1 cellular context compared by ENCODE assay signal in the genomic region with DNA sequence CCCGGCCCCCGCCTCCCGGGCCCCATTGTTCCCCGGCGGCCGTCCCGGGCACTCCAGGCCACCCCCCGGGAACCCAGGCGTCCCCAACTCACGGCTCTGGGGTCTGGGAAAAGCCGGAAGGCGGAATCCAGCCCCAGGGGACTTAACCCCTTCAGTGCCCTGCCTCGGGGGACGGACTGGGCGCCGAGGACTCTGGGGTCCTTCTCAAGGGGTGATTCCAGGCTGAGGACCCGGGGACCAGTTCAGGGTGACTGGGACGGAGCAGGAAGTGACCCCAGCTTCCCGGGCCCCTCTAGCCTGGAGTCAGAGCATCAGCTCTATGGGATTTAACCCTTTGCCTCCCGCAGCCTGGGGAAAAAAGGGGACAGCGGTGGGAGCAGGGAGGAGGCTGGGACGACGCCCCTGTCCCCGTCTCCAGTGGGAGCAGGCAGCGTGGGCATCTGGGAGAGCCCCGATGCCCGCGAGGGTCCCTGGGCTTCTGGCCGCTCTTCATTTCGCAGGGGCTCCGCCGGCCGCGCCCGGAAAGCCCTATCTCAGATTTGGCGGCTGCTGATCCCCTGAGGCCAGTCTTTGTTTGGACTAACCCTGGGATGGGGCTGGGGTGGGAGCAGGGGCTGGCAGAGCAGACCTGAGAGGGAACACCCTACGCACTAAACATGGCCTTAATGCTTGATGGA.
TF ChIP-seq lines count a peak whose summit lies in the region.

Gene ZNF629, minus strand, starts transcription at position 270 of the 677 bp plus-strand sequence. CDS start 2,723 bp downstream, outside the sequence.

TF ChIP-seq in HepG2, 621 proteins besides CTCF, POLR2A, EP300 and RAD21 (continued from another document and continues in another):
- TF ChIP-seq SKIL (CRISPR knock-in tag; IDR thresholded peaks at IDR 0.05; ENCODE audit: borderline replicate concordance) (peak; percentile 52; the same call in 1 of the 2 replicates), SALL1 (CRISPR knock-in tag; IDR thresholded peaks at IDR 0.05) (peak; percentile 80), NR0B2 (CRISPR knock-in tag; IDR thresholded peaks at IDR 0.05) (no peak; the same call in 1 of the 2 replicates), ZNF44 (CRISPR knock-in tag; IDR thresholded peaks at IDR 0.05) (no peak), SRF (IDR thresholded peaks at IDR 0.05; ENCODE audit: low read depth, low read length) (no peak), RXRB (CRISPR knock-in tag; IDR thresholded peaks at IDR 0.05; ENCODE audit: borderline replicate concordance) (peak; percentile 61), LCORL (IDR thresholded peaks at IDR 0.05) (no peak), LCORL (CRISPR knock-in tag; IDR thresholded peaks at IDR 0.05) (peak; percentile 95), ZNF207 (IDR thresholded peaks at IDR 0.05; ENCODE audit: borderline replicate concordance) (no peak), REXO4 (CRISPR knock-in tag; IDR thresholded peaks at IDR 0.05; ENCODE audit: borderline replicate concordance) (no peak), ZNF879 (CRISPR knock-in tag; IDR thresholded peaks at IDR 0.05) (no peak), AGO1 (IDR thresholded peaks at IDR 0.05; ENCODE audit: low read depth, low read length, poor library complexity, severe bottlenecking) (peak; percentile 79), ZNF552 (CRISPR knock-in tag; IDR thresholded peaks at IDR 0.05; ENCODE audit: borderline replicate concordance) (no peak; the same call in 1 of the 2 replicates), ZNF12 (CRISPR knock-in tag; IDR thresholded peaks at IDR 0.05) (no peak), HOXA7 (CRISPR knock-in tag; IDR thresholded peaks at IDR 0.05) (0 out of 2 replicates have a peak, but pooled peaks have one; percentile 77), GMEB2 (CRISPR knock-in tag; IDR thresholded peaks at IDR 0.05; ENCODE audit: low read depth) (no peak), DMAP1 (CRISPR knock-in tag; IDR thresholded peaks at IDR 0.05) (peak; percentile 74), GRHL1 (CRISPR knock-in tag; conservative IDR thresholded peaks at IDR 0.05) (no peak), ZNF841 (CRISPR knock-in tag; IDR thresholded peaks at IDR 0.05; ENCODE audit: borderline replicate concordance) (peak; percentile 83; the same call in 1 of the 2 replicates), CBFB (CRISPR knock-in tag; IDR thresholded peaks at IDR 0.05) (peak; percentile 78), PAXIP1 (CRISPR knock-in tag; conservative IDR thresholded peaks at IDR 0.05) (peak; percentile 36; the same call in 1 of the 2 replicates), ATRX (CRISPR knock-in tag; IDR thresholded peaks at IDR 0.05; ENCODE audit: borderline replicate concordance) (no peak), ZNF496 (CRISPR knock-in tag; IDR thresholded peaks at IDR 0.05; ENCODE audit: insufficient replicate concordance) (no peak), RFX1 (IDR thresholded peaks at IDR 0.05) (no peak), KDM6A (CRISPR knock-in tag; IDR thresholded peaks at IDR 0.05; ENCODE audit: low read depth) (no peak), RBM22 (optimal IDR thresholded peaks at IDR 0.05; ENCODE audit: low read length) (no peak), ZBTB20 (CRISPR knock-in tag; IDR thresholded peaks at IDR 0.05; ENCODE audit: borderline replicate concordance, low read depth) (peak; percentile 70; the same call in 1 of the 2 replicates)
- TF ChIP-seq, protein P1, sequence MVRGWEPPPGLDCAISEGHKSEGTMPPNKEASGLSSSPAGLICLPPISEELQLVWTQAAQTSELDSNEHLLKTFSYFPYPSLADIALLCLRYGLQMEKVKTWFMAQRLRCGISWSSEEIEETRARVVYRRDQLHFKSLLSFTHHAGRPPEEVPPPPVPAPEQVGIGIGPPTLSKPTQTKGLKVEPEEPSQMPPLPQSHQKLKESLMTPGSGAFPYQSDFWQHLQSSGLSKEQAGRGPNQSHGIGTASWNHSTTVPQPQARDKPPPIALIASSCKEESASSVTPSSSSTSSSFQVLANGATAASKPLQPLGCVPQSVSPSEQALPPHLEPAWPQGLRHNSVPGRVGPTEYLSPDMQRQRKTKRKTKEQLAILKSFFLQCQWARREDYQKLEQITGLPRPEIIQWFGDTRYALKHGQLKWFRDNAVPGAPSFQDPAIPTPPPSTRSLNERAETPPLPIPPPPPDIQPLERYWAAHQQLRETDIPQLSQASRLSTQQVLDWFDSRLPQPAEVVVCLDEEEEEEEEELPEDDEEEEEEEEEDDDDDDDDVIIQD (CRISPR knock-in tag; IDR thresholded peaks at IDR 0.05; ENCODE audit: low read depth), result 0 out of 2 replicates have a peak, but pooled peaks have one; percentile 19
- TF ChIP-seq, protein P2, sequence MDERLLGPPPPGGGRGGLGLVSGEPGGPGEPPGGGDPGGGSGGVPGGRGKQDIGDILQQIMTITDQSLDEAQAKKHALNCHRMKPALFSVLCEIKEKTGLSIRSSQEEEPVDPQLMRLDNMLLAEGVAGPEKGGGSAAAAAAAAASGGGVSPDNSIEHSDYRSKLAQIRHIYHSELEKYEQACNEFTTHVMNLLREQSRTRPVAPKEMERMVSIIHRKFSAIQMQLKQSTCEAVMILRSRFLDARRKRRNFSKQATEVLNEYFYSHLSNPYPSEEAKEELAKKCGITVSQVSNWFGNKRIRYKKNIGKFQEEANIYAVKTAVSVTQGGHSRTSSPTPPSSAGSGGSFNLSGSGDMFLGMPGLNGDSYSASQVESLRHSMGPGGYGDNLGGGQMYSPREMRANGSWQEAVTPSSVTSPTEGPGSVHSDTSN (CRISPR knock-in tag; IDR thresholded peaks at IDR 0.05), result no peak; the same call in 1 of the 2 replicates
- TF ChIP-seq, protein P3, sequence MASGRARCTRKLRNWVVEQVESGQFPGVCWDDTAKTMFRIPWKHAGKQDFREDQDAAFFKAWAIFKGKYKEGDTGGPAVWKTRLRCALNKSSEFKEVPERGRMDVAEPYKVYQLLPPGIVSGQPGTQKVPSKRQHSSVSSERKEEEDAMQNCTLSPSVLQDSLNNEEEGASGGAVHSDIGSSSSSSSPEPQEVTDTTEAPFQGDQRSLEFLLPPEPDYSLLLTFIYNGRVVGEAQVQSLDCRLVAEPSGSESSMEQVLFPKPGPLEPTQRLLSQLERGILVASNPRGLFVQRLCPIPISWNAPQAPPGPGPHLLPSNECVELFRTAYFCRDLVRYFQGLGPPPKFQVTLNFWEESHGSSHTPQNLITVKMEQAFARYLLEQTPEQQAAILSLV (CRISPR knock-in tag; IDR thresholded peaks at IDR 0.05; ENCODE audit: borderline replicate concordance), result peak; percentile 85; the same call in 1 of the 2 replicates
- TF ChIP-seq, protein P4, sequence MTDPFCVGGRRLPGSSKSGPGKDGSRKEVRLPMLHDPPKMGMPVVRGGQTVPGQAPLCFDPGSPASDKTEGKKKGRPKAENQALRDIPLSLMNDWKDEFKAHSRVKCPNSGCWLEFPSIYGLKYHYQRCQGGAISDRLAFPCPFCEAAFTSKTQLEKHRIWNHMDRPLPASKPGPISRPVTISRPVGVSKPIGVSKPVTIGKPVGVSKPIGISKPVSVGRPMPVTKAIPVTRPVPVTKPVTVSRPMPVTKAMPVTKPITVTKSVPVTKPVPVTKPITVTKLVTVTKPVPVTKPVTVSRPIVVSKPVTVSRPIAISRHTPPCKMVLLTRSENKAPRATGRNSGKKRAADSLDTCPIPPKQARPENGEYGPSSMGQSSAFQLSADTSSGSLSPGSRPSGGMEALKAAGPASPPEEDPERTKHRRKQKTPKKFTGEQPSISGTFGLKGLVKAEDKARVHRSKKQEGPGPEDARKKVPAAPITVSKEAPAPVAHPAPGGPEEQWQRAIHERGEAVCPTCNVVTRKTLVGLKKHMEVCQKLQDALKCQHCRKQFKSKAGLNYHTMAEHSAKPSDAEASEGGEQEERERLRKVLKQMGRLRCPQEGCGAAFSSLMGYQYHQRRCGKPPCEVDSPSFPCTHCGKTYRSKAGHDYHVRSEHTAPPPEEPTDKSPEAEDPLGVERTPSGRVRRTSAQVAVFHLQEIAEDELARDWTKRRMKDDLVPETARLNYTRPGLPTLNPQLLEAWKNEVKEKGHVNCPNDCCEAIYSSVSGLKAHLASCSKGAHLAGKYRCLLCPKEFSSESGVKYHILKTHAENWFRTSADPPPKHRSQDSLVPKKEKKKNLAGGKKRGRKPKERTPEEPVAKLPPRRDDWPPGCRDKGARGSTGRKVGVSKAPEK (CRISPR knock-in tag; IDR thresholded peaks at IDR 0.05; ENCODE audit: borderline replicate concordance), result peak; percentile 73; the same call in 1 of the 2 replicates
- TF ChIP-seq, protein P5, sequence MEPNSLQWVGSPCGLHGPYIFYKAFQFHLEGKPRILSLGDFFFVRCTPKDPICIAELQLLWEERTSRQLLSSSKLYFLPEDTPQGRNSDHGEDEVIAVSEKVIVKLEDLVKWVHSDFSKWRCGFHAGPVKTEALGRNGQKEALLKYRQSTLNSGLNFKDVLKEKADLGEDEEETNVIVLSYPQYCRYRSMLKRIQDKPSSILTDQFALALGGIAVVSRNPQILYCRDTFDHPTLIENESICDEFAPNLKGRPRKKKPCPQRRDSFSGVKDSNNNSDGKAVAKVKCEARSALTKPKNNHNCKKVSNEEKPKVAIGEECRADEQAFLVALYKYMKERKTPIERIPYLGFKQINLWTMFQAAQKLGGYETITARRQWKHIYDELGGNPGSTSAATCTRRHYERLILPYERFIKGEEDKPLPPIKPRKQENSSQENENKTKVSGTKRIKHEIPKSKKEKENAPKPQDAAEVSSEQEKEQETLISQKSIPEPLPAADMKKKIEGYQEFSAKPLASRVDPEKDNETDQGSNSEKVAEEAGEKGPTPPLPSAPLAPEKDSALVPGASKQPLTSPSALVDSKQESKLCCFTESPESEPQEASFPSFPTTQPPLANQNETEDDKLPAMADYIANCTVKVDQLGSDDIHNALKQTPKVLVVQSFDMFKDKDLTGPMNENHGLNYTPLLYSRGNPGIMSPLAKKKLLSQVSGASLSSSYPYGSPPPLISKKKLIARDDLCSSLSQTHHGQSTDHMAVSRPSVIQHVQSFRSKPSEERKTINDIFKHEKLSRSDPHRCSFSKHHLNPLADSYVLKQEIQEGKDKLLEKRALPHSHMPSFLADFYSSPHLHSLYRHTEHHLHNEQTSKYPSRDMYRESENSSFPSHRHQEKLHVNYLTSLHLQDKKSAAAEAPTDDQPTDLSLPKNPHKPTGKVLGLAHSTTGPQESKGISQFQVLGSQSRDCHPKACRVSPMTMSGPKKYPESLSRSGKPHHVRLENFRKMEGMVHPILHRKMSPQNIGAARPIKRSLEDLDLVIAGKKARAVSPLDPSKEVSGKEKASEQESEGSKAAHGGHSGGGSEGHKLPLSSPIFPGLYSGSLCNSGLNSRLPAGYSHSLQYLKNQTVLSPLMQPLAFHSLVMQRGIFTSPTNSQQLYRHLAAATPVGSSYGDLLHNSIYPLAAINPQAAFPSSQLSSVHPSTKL (CRISPR knock-in tag; IDR thresholded peaks at IDR 0.05), result peak; percentile 79
